ENCODE assay signal across 8 cellular contexts in genomic region chr16:50152807-50153647, GRCh38. TPM values are rescaled to one million over a fixed set of nuclear protein-coding genes. Genes with fewer than 3 reads are reported as not detected.
DNase-seq lines count a peak whose midpoint lies in the region; ATAC-seq, FAIRE-seq and TF ChIP-seq lines count a peak whose summit lies in the region.

Gene TENT4B, plus strand, starts transcription at chr16:50153306. Its CDS starts 316 bp downstream, at chr16:50153622.

- H3K4ac ChIP-seq in H1 (replicated peaks; ENCODE audit: insufficient read length, low read depth, low read length) = peak within 1 kb of the TSS; percentile 38

- no peak for TF ChIP-seq RAD21 in H1 (IDR thresholded peaks at IDR 0.05 in 1 of 2, conservative IDR thresholded peaks at IDR 0.05 in 1 of 2; ENCODE audit: low read depth in 2 of 2, low read length in 2 of 2)

- peaks cover 10 to 14% of the 10 kb centered on the region in 2 experiments for H4K20me1 ChIP-seq in H1 (replicated peaks in 1 of 2; ENCODE audit: control insufficient read depth in 1 of 2, insufficient read depth in 2 of 2, low read length in 2 of 2)

- H3K9ac ChIP-seq in H1 (replicated peaks in 1 of 4; ENCODE audit: extremely low read depth in 1 of 4, low read depth in 3 of 4, low read length in 3 of 4) = peak within 1 kb of the TSS; percentile 88 to 97 (median 91)

- peaks cover 14% of the 10 kb centered on the region for H3K23me2 ChIP-seq in H1 (ENCODE audit: low read depth, low read length)

- H2AK5ac ChIP-seq in H1 (ENCODE audit: low read depth, low read length) = no peak within 1 kb of the TSS

- H4K91ac ChIP-seq in H1 (replicated peaks; ENCODE audit: insufficient read length, low read length) = peak within 1 kb of the TSS; percentile 99

- CTCF ChIA-PET in activated CD8-positive, alpha-beta memory T cell treated with anti-CD3 and anti-CD28 coated beads, Interleukin-2, amount 10 ng/mL, durations not matched to agents 7 days and 5 days (lab: Charles Lee) = interaction anchor here (0.5 to 1.9 kb wide), 4 partner anchors 31 to 202 kb away, joined by 3 to 6 read pairs (median 3); no protein-coding TSS in a partner anchor
- CTCF ChIA-PET in H1 (lab: Charles Lee; ENCODE audit: partially characterized antibody) = interaction anchor here (1.2 kb wide), 1 partner anchor 87 kb away, joined by 4 read pairs; the partner anchor contains the start of gene HEATR3

- H3K27ac ChIP-seq in H1 (ENCODE audit: low read depth, low read length) = peak within 1 kb of the TSS; percentile 99

- H3K4me3 Mint-ChIP-seq in CD14-positive monocyte = peak within 1 kb of the TSS; percentile 93 to 94
- peak within 1 kb of the TSS; percentile 80 for H3K4me3 Mint-ChIP-seq in activated CD8-positive, alpha-beta memory T cell treated with anti-CD3 and anti-CD28 coated beads, Interleukin-2, amount 10 ng/mL, durations not matched to agents 7 days and 5 days

- peak within 1 kb of the TSS; percentile 99 for H4K5ac ChIP-seq in H1 (ENCODE audit: insufficient read length, low read depth, low read length)

- intact Hi-C loops in CD14-positive monocyte (cut with micrococcal nuclease) = loop anchor here (5.0 to 10.0 kb wide), 9 partner anchors 46 to 532 kb away; partner anchors contain the start of genes CNEP1R1 (in 1 of the 2), HEATR3 (in 1 of the 2) and SNX20 (in 1 of the 2)

- peak within 1 kb of the TSS; percentile 92; the same call in 1 of the 2 replicates for H2BK15ac ChIP-seq in H1 (ENCODE audit: low read length)

- H3K36me3 Mint-ChIP-seq in CD14-positive monocyte = peaks cover 4% of the 10 kb centered on the region in 2 donors
- H3K36me3 Mint-ChIP-seq in activated CD8-positive, alpha-beta memory T cell treated with anti-CD3 and anti-CD28 coated beads, Interleukin-2, amount 10 ng/mL, durations not matched to agents 7 days and 5 days = peaks cover 10% of the 10 kb centered on the region

- no peak for TF ChIP-seq CTCF in CD14-positive monocyte (IDR thresholded peaks at IDR 0.05)
- no peak for TF ChIP-seq CTCF in H1 (IDR thresholded peaks at IDR 0.05; ENCODE audit: control extremely low read depth in 1 of 3, insufficient read depth in 1 of 3, low read depth in 1 of 3, low read length in 3 of 3)

- H3K36me3 ChIP-seq in H1 (ENCODE audit: control insufficient read depth in 2 of 4, insufficient read depth in 4 of 4, low read length in 3 of 4) = no peaks in the 10 kb centered on the region

- H2BK20ac ChIP-seq in H1 (ENCODE audit: low read length) = no peak within 1 kb of the TSS

- peak within 1 kb of the TSS; percentile 97 for H3K18ac ChIP-seq in H1 (ENCODE audit: extremely low read depth, low read length)

- H2BK120ac ChIP-seq in H1 (replicated peaks; ENCODE audit: low read depth, low read length) = peak within 1 kb of the TSS; percentile 96

- TF ChIP-seq POLR2A in H1 (IDR thresholded peaks at IDR 0.05; ENCODE audit: control extremely low read depth in 1 of 2, low read depth in 2 of 2, low read length in 2 of 2) = peak; percentile 91 to 96

- H2BK5ac ChIP-seq in H1 (ENCODE audit: low read depth, low read length) = peak within 1 kb of the TSS; percentile 98

- peak within 1 kb of the TSS; percentile 90 to 98 for H3K4me2 ChIP-seq in H1 (ENCODE audit: insufficient read depth in 1 of 2, low read depth in 2 of 2, low read length in 2 of 2)

- peak within 1 kb of the TSS; percentile 100 for H3K14ac ChIP-seq in H1 (ENCODE audit: insufficient read length)

- H3K56ac ChIP-seq in H1 (replicated peaks; ENCODE audit: insufficient read length, low read depth, low read length) = peak within 1 kb of the TSS; percentile 99

- no peak for TF ChIP-seq EP300 in H1 (IDR thresholded peaks at IDR 0.05; ENCODE audit: borderline replicate concordance in 1 of 2, low read depth in 2 of 2, low read length in 2 of 2)

- no peaks in the 10 kb centered on the region for H3K9me3 Mint-ChIP-seq in CD14-positive monocyte
- no peaks in the 10 kb centered on the region for H3K9me3 Mint-ChIP-seq in activated CD8-positive, alpha-beta memory T cell treated with anti-CD3 and anti-CD28 coated beads, Interleukin-2, amount 10 ng/mL, durations not matched to agents 7 days and 5 days (ENCODE audit: low read depth)

- WGBS in H1 (ENCODE audit: extremely low coverage in 1 of 2, insufficient coverage in 1 of 2, insufficient read length in 1 of 2, insufficient replicate concordance in 2 of 2, low coverage in 1 of 2, low lambda C conversion rate in 2 of 2, missing lambda C conversion rate in 1 of 2), 2 experiments = 3% methylated on average over 36 of the region's 121 CpGs; no CpG with 5 or more reads in 1 of the 2 experiments

- H3K27ac Mint-ChIP-seq in CD14-positive monocyte = peak within 1 kb of the TSS; percentile 68 to 95 (median 88)
- H3K27ac Mint-ChIP-seq in activated CD8-positive, alpha-beta memory T cell treated with anti-CD3 and anti-CD28 coated beads, Interleukin-2, amount 10 ng/mL, durations not matched to agents 7 days and 5 days = peak within 1 kb of the TSS; percentile 91

- H2BK12ac ChIP-seq in H1 (ENCODE audit: low read depth, low read length) = no peak within 1 kb of the TSS; the same call in 1 of the 2 replicates

- H3K9me3 ChIP-seq in H1 (ENCODE audit: insufficient read depth in 2 of 2, low read depth in 1 of 2, low read length in 1 of 2) = no peaks in the 10 kb centered on the region

- peak; percentile 72 for DNase-seq in CD14-positive monocyte (ENCODE audit: low spot score)
- DNase-seq in NK-92 (lab: John Stamatoyannopoulos, UW; ENCODE audit: unreplicated experiment) = peak; percentile 33
- peak; percentile 90 for DNase-seq in activated CD8-positive, alpha-beta memory T cell treated with anti-CD3 and anti-CD28 coated beads, Interleukin-2, amount 10 ng/mL, durations not matched to agents 7 days and 5 days
- DNase-seq in H1 (ENCODE audit: low read depth in 1 of 2, low spot score in 2 of 2) = peak; percentile 34 to 91
- peak; percentile 94 for DNase-seq in mesenteric fat pad (ENCODE audit: low spot score)
- DNase-seq in stimulated activated CD8-positive, alpha-beta memory T cell treated with anti-CD3 and anti-CD28 coated beads, Interleukin-15, amount 100 ng/mL, for 1 hour (ENCODE audit: low read depth) = peak; percentile 71

- H4K8ac ChIP-seq in H1 (ENCODE audit: extremely low read depth, insufficient read depth, low read length) = peak within 1 kb of the TSS; percentile 99

- ATAC-seq in GM19324 (IDR thresholded peaks at IDR 0.05; ENCODE audit: low FRiP score, unreplicated experiment) (peak; percentile 91), HG03457 (IDR thresholded peaks at IDR 0.05; ENCODE audit: unreplicated experiment) (peak; percentile 65)
- peak; percentile 80 for ATAC-seq in activated CD8-positive, alpha-beta memory T cell treated with anti-CD3 and anti-CD28 coated beads, Interleukin-2, amount 10 ng/mL, durations not matched to agents 7 days and 5 days

- FAIRE-seq in H1 (lab: Jason Lieb, UNC) = no peak

- H2AFZ ChIP-seq in H1 (ENCODE audit: low read length) = peak within 1 kb of the TSS; percentile 97

- POLR2A ChIA-PET in H1 (lab: Charles Lee; ENCODE audit: partially characterized antibody) = interaction anchor here (1.0 to 1.1 kb wide), 2 partner anchors 40 to 57 kb away, joined by 3 read pairs; no protein-coding TSS in a partner anchor

- H3K27me3 ChIP-seq in H1 (replicated peaks in 1 of 4; ENCODE audit: control insufficient read depth in 3 of 4, extremely low read depth in 1 of 4, insufficient read depth in 3 of 4, low read length in 3 of 4) = no peaks in the 10 kb centered on the region

- H3K23ac ChIP-seq in H1 (ENCODE audit: insufficient read length) = no peak within 1 kb of the TSS

- H3K4me1 ChIP-seq in H1 (replicated peaks in 1 of 4; ENCODE audit: control insufficient read depth in 3 of 4, insufficient read depth in 4 of 4, low read length in 3 of 4) = peaks cover 0 to 9% (median 7%) of the 10 kb centered on the region in 4 experiments; a peak in 5 of 7 replicates

- peaks cover 8% of the 10 kb centered on the region for H3K79me1 ChIP-seq in H1 (ENCODE audit: low read depth, low read length)

- peaks cover 35% of the 10 kb centered on the region for H3K4me1 Mint-ChIP-seq in CD14-positive monocyte
- peaks cover 34% of the 10 kb centered on the region for H3K4me1 Mint-ChIP-seq in activated CD8-positive, alpha-beta memory T cell treated with anti-CD3 and anti-CD28 coated beads, Interleukin-2, amount 10 ng/mL, durations not matched to agents 7 days and 5 days

- H3K27me3 Mint-ChIP-seq in CD14-positive monocyte (ENCODE audit: low read depth in 3 of 3) = no peaks in the 10 kb centered on the region
- no peaks in the 10 kb centered on the region for H3K27me3 Mint-ChIP-seq in activated CD8-positive, alpha-beta memory T cell treated with anti-CD3 and anti-CD28 coated beads, Interleukin-2, amount 10 ng/mL, durations not matched to agents 7 days and 5 days

- H3K79me2 ChIP-seq in H1 (ENCODE audit: control insufficient read depth in 1 of 2, insufficient read depth in 2 of 2, low read length in 2 of 2) = peaks cover 6 to 40% of the 10 kb centered on the region in 2 experiments

- peak within 1 kb of the TSS; percentile 75 to 99 (median 87) for H3K4me3 ChIP-seq in H1 (ENCODE audit: extremely low read depth in 1 of 4, insufficient read depth in 2 of 4, low read depth in 3 of 4, low read length in 4 of 4)

TF ChIP-seq in H1, 55 proteins besides CTCF, POLR2A, EP300 and RAD21 (continues in another document):
- no peak for TF ChIP-seq YY1 (IDR thresholded peaks at IDR 0.05; ENCODE audit: low read depth, low read length)
- no peak for TF ChIP-seq E2F6 (IDR thresholded peaks at IDR 0.05)
- no peak for TF ChIP-seq SP2 (IDR thresholded peaks at IDR 0.05; ENCODE audit: low read length)
- 0 out of 4 replicates have a peak, but pooled peaks of 1 of the 2 experiments have one; percentile 22 for TF ChIP-seq SIN3A (conservative IDR thresholded peaks at IDR 0.05 in 1 of 2, IDR thresholded peaks at IDR 0.05 in 1 of 2; ENCODE audit: low read depth in 1 of 2, low read length in 2 of 2)

RNA-seq across cellular contexts. Expression of gene TENT4B, which starts in this region (rescaled TPM):
- polyA plus RNA-seq in CD14-positive monocyte = 1 to 10 TPM; 1.4 to 1.7 TPM
- 10 to 100 TPM; 18.5 to 19.7 TPM for total RNA-seq in activated CD8-positive, alpha-beta memory T cell treated with anti-CD3 and anti-CD28 coated beads, Interleukin-2, amount 10 ng/mL, durations not matched to agents 7 days and 5 days
- total RNA-seq in H1 (2021; fragmentation: NEBNext Ultra II Directional; extraction: Animal tissue kit (Norgen Biotek cat#: 25700)) = 14.3 and 15.7 TPM in 2 replicates
- polyA plus RNA-seq in H1 (2011; rRNA removed) = 3.1 and 4.2 TPM in 2 replicates
- polyA plus RNA-seq in H1 (2011; cell fraction: cytosol; rRNA removed) = 4.8 TPM
- polyA plus RNA-seq in H1 (2011; cell fraction: nucleus; rRNA removed) = 4.0 TPM
- polyA plus RNA-seq in H1 (2012, experiment 1 of 2) = 5.8 to 8.1 TPM (median 6.3 TPM) in 4 replicates
- 0.80 TPM for polyA plus RNA-seq in H1 (2012, experiment 2 of 2)
- 8.8 TPM for polyA plus RNA-seq in H1 (2013, experiment 1 of 2)
- 9.5 TPM for polyA plus RNA-seq in H1 (2013, experiment 2 of 2)
- polyA minus RNA-seq in H1 (2011; rRNA and poly(A)+ RNA removed) = 13.1 and 17.9 TPM in 2 replicates
- 9.9 TPM for polyA minus RNA-seq in H1 (2011; cell fraction: cytosol; rRNA and poly(A)+ RNA removed)
- polyA minus RNA-seq in H1 (2011; cell fraction: nucleus; rRNA and poly(A)+ RNA removed) = 11.6 TPM
- total RNA-seq in mesenteric fat pad = 11.3 TPM

Comparison
In these comparisons a context has a peak if more than half of its experiments do, and no peak if none do; other contexts are left out.
1. Peak in every context shown above with its lines: DNase-seq, ATAC-seq, H3K4me3 ChIP-seq and H3K27ac ChIP-seq.
2. DNase-seq: peak in every context shown above with its lines; median percentile 94 in mesenteric fat pad; 90 in activated CD8-positive, alpha-beta memory T cell treated with anti-CD3 and anti-CD28 coated beads, Interleukin-2, amount 10 ng/mL, durations not matched to agents 7 days and 5 days; 72 in CD14-positive monocyte; 71 in stimulated activated CD8-positive, alpha-beta memory T cell treated with anti-CD3 and anti-CD28 coated beads, Interleukin-15, amount 100 ng/mL, for 1 hour; 62 in H1; 33 in NK-92.